ENCODE assay signal across 1 cellular context in genomic region chr21:45091540-45092322, GRCh38.
TF ChIP-seq lines count a peak whose summit lies in the region.

No MANE protein-coding gene starts in this region.

TF ChIP-seq in HepG2, 621 proteins besides CTCF, POLR2A, EP300 and RAD21:
- TF ChIP-seq SALL1 (CRISPR knock-in tag; IDR thresholded peaks at IDR 0.05): no peak
- no peak for TF ChIP-seq ADNP (CRISPR knock-in tag; IDR thresholded peaks at IDR 0.05)
- no peak for TF ChIP-seq JUNB (CRISPR knock-in tag; IDR thresholded peaks at IDR 0.05; ENCODE audit: borderline replicate concordance)
- no peak for TF ChIP-seq TEAD3 (CRISPR knock-in tag; optimal IDR thresholded peaks at IDR 0.05; ENCODE audit: borderline replicate concordance)
- TF ChIP-seq ZIK1 (CRISPR knock-in tag; IDR thresholded peaks at IDR 0.05; ENCODE audit: borderline replicate concordance, low read depth): no peak
- no peak for TF ChIP-seq EHMT2 (IDR thresholded peaks at IDR 0.05; ENCODE audit: borderline replicate concordance, low read depth, low read length)
- TF ChIP-seq STAG1 (CRISPR knock-in tag; IDR thresholded peaks at IDR 0.05): no peak
- no peak for TF ChIP-seq NFYC (CRISPR knock-in tag; IDR thresholded peaks at IDR 0.05)
- TF ChIP-seq ZBTB34 (CRISPR knock-in tag; IDR thresholded peaks at IDR 0.05): no peak
- TF ChIP-seq ZSCAN12 (CRISPR knock-in tag; IDR thresholded peaks at IDR 0.05): no peak
- TF ChIP-seq MAZ (IDR thresholded peaks at IDR 0.05; ENCODE audit: borderline replicate concordance, low read depth, low read length): no peak
- no peak for TF ChIP-seq MAZ (CRISPR knock-in tag; IDR thresholded peaks at IDR 0.05; ENCODE audit: low read depth)
- TF ChIP-seq ZNF44 (CRISPR knock-in tag; IDR thresholded peaks at IDR 0.05): no peak
- no peak for TF ChIP-seq ZNF770 (CRISPR knock-in tag; IDR thresholded peaks at IDR 0.05)
- TF ChIP-seq NFKBIZ (CRISPR knock-in tag; IDR thresholded peaks at IDR 0.05): no peak
